In the genomic region with DNA sequence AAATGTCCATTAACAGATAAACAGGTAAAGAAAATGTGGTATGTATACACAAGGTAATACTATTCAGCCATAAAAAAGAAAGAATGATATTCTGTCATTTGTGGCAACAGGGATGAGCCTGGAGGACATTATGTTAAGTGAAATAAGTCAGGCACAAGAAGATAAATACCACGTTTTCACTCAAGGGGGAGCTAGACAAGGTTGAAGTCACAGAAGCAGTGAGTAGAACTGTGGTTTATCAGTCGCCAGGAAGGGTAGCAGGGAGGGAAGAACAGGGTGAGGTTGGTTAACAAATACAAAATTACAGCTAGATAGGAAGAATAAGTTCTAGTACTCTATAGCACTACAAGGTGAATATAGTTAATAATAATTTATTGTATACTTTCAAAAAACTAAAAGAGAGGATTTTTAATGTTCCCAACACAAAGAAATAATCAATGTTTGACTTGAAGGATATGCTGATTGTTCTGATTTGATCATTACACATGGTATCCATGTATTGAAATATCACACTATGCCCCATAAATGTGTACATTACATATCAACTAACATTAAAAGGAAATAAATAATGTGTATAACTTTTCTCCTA, we compare ENCODE assay signal across 8 cellular contexts. TPM values are rescaled to one million over a fixed set of nuclear protein-coding genes. Genes with fewer than 3 reads are reported as not detected.
DNase-seq lines count a peak whose midpoint lies in the region; ATAC-seq and TF ChIP-seq lines count a peak whose summit lies in the region.

No MANE protein-coding gene starts in this region.

- H3K27me3 Mint-ChIP-seq in endodermal cell (ENCODE audit: insufficient read depth) = no peaks in the 10 kb centered on the region
- peaks cover 2% of the 10 kb centered on the region for H3K27me3 Mint-ChIP-seq in neural progenitor cell (ENCODE audit: insufficient read depth, low read depth)

- H3K9me3 ChIP-seq in endodermal cell (ENCODE audit: control insufficient read depth, low read length) (no peaks in the 10 kb centered on the region), neural progenitor cell (ENCODE audit: low read depth) (no peaks in the 10 kb centered on the region)

- H3K4me1 Mint-ChIP-seq in endodermal cell = peaks cover 3% of the 10 kb centered on the region
- no peaks in the 10 kb centered on the region for H3K4me1 Mint-ChIP-seq in neural progenitor cell

- H3K27ac ChIP-seq in endodermal cell (ENCODE audit: low read depth, low read length) = no peak overlapping the region
- no peak overlapping the region for H3K27ac ChIP-seq in neural progenitor cell

- no peaks in the 10 kb centered on the region for H3K79me2 ChIP-seq in neural progenitor cell (ENCODE audit: low read depth)

- H3K4me3 ChIP-seq in endodermal cell (ENCODE audit: low read length) (no peak overlapping the region), neural progenitor cell (no peak overlapping the region)

- H3F3A ChIP-seq in neural progenitor cell (ENCODE audit: low read depth) = no peaks in the 10 kb centered on the region

- peak; percentile 76 for ATAC-seq in GM19395 (IDR thresholded peaks at IDR 0.05; ENCODE audit: unreplicated experiment)
- no peak for ATAC-seq in HG03469 (IDR thresholded peaks at IDR 0.05; ENCODE audit: unreplicated experiment)

- peaks cover 8% of the 10 kb centered on the region for H3K9me3 Mint-ChIP-seq in endodermal cell
- H3K9me3 Mint-ChIP-seq in neural progenitor cell = peaks cover 2% of the 10 kb centered on the region

- H3K9ac ChIP-seq in endodermal cell (ENCODE audit: extremely low read depth, low read length, poor library complexity, severe bottlenecking) = no peak overlapping the region
- H3K9ac ChIP-seq in neural progenitor cell = no peak overlapping the region

- H3K36me3 ChIP-seq in endodermal cell (ENCODE audit: control insufficient read depth, insufficient read depth, low read length) (no peaks in the 10 kb centered on the region), neural progenitor cell (no peaks in the 10 kb centered on the region)

- H4K20me1 ChIP-seq in neural progenitor cell (ENCODE audit: low read depth) = no peaks in the 10 kb centered on the region

- no peak overlapping the region for H2AFZ ChIP-seq in neural progenitor cell (replicated peaks)

- peak; percentile 71 for DNase-seq in SIG-M5 treated with dmso at 0.1 percent for 504 hours (lab: John Stamatoyannopoulos, UW; ENCODE audit: unreplicated experiment)
- no peak for DNase-seq in SIG-M5 (lab: John Stamatoyannopoulos, UW)
- DNase-seq in HuH-7 (ENCODE audit: low spot score) = peak; percentile 39
- DNase-seq in RPMI8226 = peak; percentile 40
- DNase-seq in endodermal cell = peak; percentile 61
- peak; percentile 65 for DNase-seq in neural progenitor cell (ENCODE audit: low spot score)

- H3K27me3 ChIP-seq in endodermal cell (ENCODE audit: control insufficient read depth, insufficient read depth, low read length, poor library complexity, severe bottlenecking) (no peaks in the 10 kb centered on the region), neural progenitor cell (no peaks in the 10 kb centered on the region)

- 0 to 23% methylated on average over 1 to 2 of the region's 2 CpGs for WGBS in endodermal cell (ENCODE audit: insufficient coverage in 1 of 2, insufficient read length in 1 of 2), 2 experiments

- H3K4me3 Mint-ChIP-seq in endodermal cell = no peak overlapping the region
- no peak overlapping the region for H3K4me3 Mint-ChIP-seq in neural progenitor cell

- H3K4me1 ChIP-seq in endodermal cell (ENCODE audit: control insufficient read depth, insufficient read depth, low read length) (no peaks in the 10 kb centered on the region), neural progenitor cell (no peaks in the 10 kb centered on the region)

- peaks cover 3% of the 10 kb centered on the region for H3K36me3 Mint-ChIP-seq in endodermal cell (ENCODE audit: low read depth)
- peaks cover 2% of the 10 kb centered on the region for H3K36me3 Mint-ChIP-seq in neural progenitor cell

- peak; percentile 87 for TF ChIP-seq CTCF in endodermal cell (conservative IDR thresholded peaks at IDR 0.05)
- TF ChIP-seq CTCF in neural progenitor cell (IDR thresholded peaks at IDR 0.05) = peak; percentile 69

- H3K4me2 ChIP-seq in neural progenitor cell = no peak overlapping the region

- H3K27ac Mint-ChIP-seq in endodermal cell = no peak overlapping the region
- no peak overlapping the region for H3K27ac Mint-ChIP-seq in neural progenitor cell

RNA-seq across cellular contexts. Expression of a gene that starts 21.1 kb away (rescaled TPM):
- total RNA-seq in endodermal cell (1 to 10 TPM; 7.1 to 8.9 TPM), neural progenitor cell (ENCODE audit: low replicate concordance) (10.2 and 11.8 TPM in 2 replicates)
- 11.9 TPM for polyA plus RNA-seq in endodermal cell (2013, experiment 1 of 2)
- polyA plus RNA-seq in endodermal cell (2013, experiment 2 of 2) = 10.5 TPM

RNA-seq across cellular contexts. Expression of a gene that starts 21.2 kb away (rescaled TPM):
- 10 to 100 TPM; 10.8 to 12.7 TPM for total RNA-seq in endodermal cell
- polyA plus RNA-seq in endodermal cell (2013, experiment 1 of 2) = 14.8 TPM
- 13.9 TPM for polyA plus RNA-seq in endodermal cell (2013, experiment 2 of 2)
- 15.0 and 23.0 TPM in 2 replicates for total RNA-seq in neural progenitor cell (ENCODE audit: low replicate concordance)
